In the genomic region with DNA sequence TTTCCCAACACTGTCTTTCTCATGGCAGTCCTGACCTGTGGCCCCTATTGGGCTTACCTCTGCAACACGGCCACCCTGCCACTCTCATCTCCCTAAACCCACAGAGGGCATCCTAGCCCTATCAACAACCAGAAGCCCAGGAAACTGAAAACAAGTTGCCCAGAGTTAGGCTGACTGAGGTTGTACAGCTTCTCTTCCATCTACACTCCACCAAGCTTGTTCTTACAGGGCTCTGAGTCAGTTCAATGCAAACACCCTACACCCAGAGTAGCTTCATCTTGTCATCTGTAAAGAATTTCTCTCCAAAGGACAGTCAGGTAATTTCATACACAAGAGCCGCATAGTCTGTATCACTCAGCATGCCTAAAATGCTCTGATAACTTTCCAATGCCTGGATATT, we compare ENCODE assay signal across 8 cellular contexts.
DNase-seq lines count a peak whose midpoint lies in the region; ATAC-seq and TF ChIP-seq lines count a peak whose summit lies in the region.

No MANE protein-coding gene starts in this region.

- H3K9me3 ChIP-seq in IMR-90 (ENCODE audit: control insufficient read depth, insufficient read depth, low read length) (no peaks in the 10 kb centered on the region), right atrium auricular region (no peaks in the 10 kb centered on the region)

- H2AFZ ChIP-seq in IMR-90 (replicated peaks; ENCODE audit: low read length, poor library complexity): no peak overlapping the region

- DNase-seq in IMR-90: peak; percentile 91
- no peak for DNase-seq in activated CD8-positive, alpha-beta T cell treated with anti-CD3 and anti-CD28 coated beads, Interleukin-2, amount 10 ng/mL, durations not matched to agents 7 days and 5 days
- DNase-seq in right atrium auricular region (ENCODE audit: low spot score): no peak
- no peak for DNase-seq in stimulated activated CD4-positive, alpha-beta T cell treated with anti-CD3 and anti-CD28 coated beads, Interleukin-2, amount 100 ng/mL, for 24 hours
- DNase-seq in UCSD-AML1 (lab: John Stamatoyannopoulos, UW; ENCODE audit: unreplicated experiment): no peak

- H3K4me1 ChIP-seq in IMR-90 (ENCODE audit: control insufficient read depth, insufficient read depth, low read length) (peaks cover 51% of the 10 kb centered on the region), right atrium auricular region (peaks cover 0 to 93% of the 10 kb centered on the region in 2 donors)

- H3K56ac ChIP-seq in IMR-90 (ENCODE audit: extremely low read depth, insufficient read depth, low read length): peak overlapping the region; percentile 64

- intact Hi-C loops in IMR-90 (cut with micrococcal nuclease): no loop called here

- H4K91ac ChIP-seq in IMR-90 (ENCODE audit: insufficient read depth, low read depth, low read length): peak overlapping the region; percentile 83

- no peak for TF ChIP-seq RAD21 in IMR-90 (IDR thresholded peaks at IDR 0.05; ENCODE audit: low read length)

- peak overlapping the region; percentile 76; the same call in 1 of the 3 replicates for H2BK15ac ChIP-seq in IMR-90 (ENCODE audit: low read depth, low read length)

- H3K27ac Mint-ChIP-seq in activated CD8-positive, alpha-beta T cell treated with anti-CD3 and anti-CD28 coated beads, Interleukin-2, amount 10 ng/mL, durations not matched to agents 7 days and 5 days: peak overlapping the region; percentile 58
- H3K27ac Mint-ChIP-seq in stimulated activated naive CD8-positive, alpha-beta T cell treated with anti-CD3 and anti-CD28 coated beads, Interleukin-15, Interleukin-2, amounts not matched to agents 100 ng/mL and 50 ng/mL, for 24 hours: peak overlapping the region; percentile 18

- TF ChIP-seq CTCF in IMR-90 (conservative IDR thresholded peaks at IDR 0.05; ENCODE audit: low read depth, low read length) (no peak), right atrium auricular region (IDR thresholded peaks at IDR 0.05) (no peak)

- H4K20me1 ChIP-seq in IMR-90 (ENCODE audit: insufficient read depth, low read length): peaks cover 48% of the 10 kb centered on the region

- H3K36me3 ChIP-seq in IMR-90 (ENCODE audit: control insufficient read depth, insufficient read depth, low read length) (peaks cover 66% of the 10 kb centered on the region), right atrium auricular region (peaks cover 54% of the 10 kb centered on the region)

- BruUV-seq in IMR-90 (replicated peaks; lab: Mats Ljungman, UMichigan): no TSS peak

- peak overlapping the region; percentile 96 for H2BK5ac ChIP-seq in IMR-90 (ENCODE audit: low read depth, low read length, poor library complexity, severe bottlenecking)

- H4K5ac ChIP-seq in IMR-90 (ENCODE audit: low read depth, low read length): peak overlapping the region; percentile 79

- H2AK9ac ChIP-seq in IMR-90 (replicated peaks; ENCODE audit: low read depth, low read length, poor library complexity): peak overlapping the region; percentile 53

- H3K18ac ChIP-seq in IMR-90 (ENCODE audit: low read depth, low read length): peak overlapping the region; percentile 70

- H3K9me1 ChIP-seq in IMR-90 (ENCODE audit: insufficient read depth, low read length): peaks cover 32% of the 10 kb centered on the region

- H3K36me3 Mint-ChIP-seq in activated CD8-positive, alpha-beta T cell treated with anti-CD3 and anti-CD28 coated beads, Interleukin-2, amount 10 ng/mL, durations not matched to agents 7 days and 5 days (ENCODE audit: low read depth): peaks cover 84% of the 10 kb centered on the region
- H3K36me3 Mint-ChIP-seq in stimulated activated naive CD8-positive, alpha-beta T cell treated with anti-CD3 and anti-CD28 coated beads, Interleukin-15, Interleukin-2, amounts not matched to agents 100 ng/mL and 50 ng/mL, for 24 hours (ENCODE audit: low read depth): peaks cover 84% of the 10 kb centered on the region

- H3K4me1 Mint-ChIP-seq in activated CD8-positive, alpha-beta T cell treated with anti-CD3 and anti-CD28 coated beads, Interleukin-2, amount 10 ng/mL, durations not matched to agents 7 days and 5 days (ENCODE audit: low read depth): peaks cover 71% of the 10 kb centered on the region
- peaks cover 69% of the 10 kb centered on the region for H3K4me1 Mint-ChIP-seq in stimulated activated naive CD8-positive, alpha-beta T cell treated with anti-CD3 and anti-CD28 coated beads, Interleukin-15, Interleukin-2, amounts not matched to agents 100 ng/mL and 50 ng/mL, for 24 hours (ENCODE audit: low read depth)

- H3K27ac ChIP-seq in IMR-90 (ENCODE audit: insufficient read depth, low read length) (peak overlapping the region; percentile 90), right atrium auricular region (peak overlapping the region; percentile 41 to 56)

- peak overlapping the region; percentile 70 for H3K14ac ChIP-seq in IMR-90 (replicated peaks; ENCODE audit: low read depth, low read length)

- TF ChIP-seq POLR2A in IMR-90 (IDR thresholded peaks at IDR 0.05; ENCODE audit: low read depth, low read length): no peak

- H3K27me3 Mint-ChIP-seq in activated CD8-positive, alpha-beta T cell treated with anti-CD3 and anti-CD28 coated beads, Interleukin-2, amount 10 ng/mL, durations not matched to agents 7 days and 5 days (ENCODE audit: low read depth): no peaks in the 10 kb centered on the region
- H3K27me3 Mint-ChIP-seq in stimulated activated naive CD8-positive, alpha-beta T cell treated with anti-CD3 and anti-CD28 coated beads, Interleukin-15, Interleukin-2, amounts not matched to agents 100 ng/mL and 50 ng/mL, for 24 hours: no peaks in the 10 kb centered on the region

- ATAC-seq in IMR-90 (ENCODE audit: low read depth): peak; percentile 39
- ATAC-seq in activated CD8-positive, alpha-beta T cell treated with anti-CD3 and anti-CD28 coated beads, Interleukin-2, amount 10 ng/mL, durations not matched to agents 7 days and 5 days: peak; percentile 57
- ATAC-seq in HG02938 (IDR thresholded peaks at IDR 0.05; ENCODE audit: unreplicated experiment): no peak
- ATAC-seq in HG02973 (IDR thresholded peaks at IDR 0.05; ENCODE audit: unreplicated experiment): no peak

- peaks cover 22 to 70% of the 10 kb centered on the region in 2 experiments for H3K79me1 ChIP-seq in IMR-90 (ENCODE audit: low read depth in 1 of 2, low read length in 2 of 2)

- H2AK5ac ChIP-seq in IMR-90 (ENCODE audit: low read depth, low read length): peak overlapping the region; percentile 72

- WGBS in IMR-90 (ENCODE audit: extremely low coverage in 2 of 2, insufficient read length in 1 of 2), 2 experiments: 33% methylated on average over 1 of the region's 2 CpGs; no CpG with 5 or more reads in 1 of the 2 experiments

- POLR2A ChIA-PET in IMR-90 (lab: Charles Lee; ENCODE audit: unreplicated experiment): interaction anchor here (0.6 kb wide), 2 partner anchors 223 to 1788 kb away, joined by 3 to 7 read pairs; no protein-coding TSS in a partner anchor
- POLR2A ChIA-PET in activated CD8-positive, alpha-beta T cell treated with anti-CD3 and anti-CD28 coated beads, Interleukin-2, amount 10 ng/mL, durations not matched to agents 7 days and 5 days (lab: Charles Lee): no interaction called here

- H4K8ac ChIP-seq in IMR-90 (ENCODE audit: low read depth in 2 of 2, low read length in 2 of 2): peak overlapping the region; percentile 7 to 83; a peak in 3 of 4 replicates

- dilution Hi-C loops in IMR-90 (cut with HindIII; ENCODE audit: low sequenced_read_pairs, unreplicated experiment): no loop called here

- H2BK20ac ChIP-seq in IMR-90 (ENCODE audit: low read depth, low read length): peak overlapping the region; percentile 83

- in situ Hi-C loops in IMR-90 (cut with MboI; ENCODE audit: low sequenced_read_pairs): loop anchor here (25.0 kb wide), 1 partner anchor 1060 kb away; the partner anchor contains the start of gene NRBF2

- peak overlapping the region; percentile 96 for H3K4ac ChIP-seq in IMR-90 (ENCODE audit: low read depth, low read length)

- peak overlapping the region; percentile 88 for H2BK120ac ChIP-seq in IMR-90 (ENCODE audit: low read depth, low read length)

- no peak overlapping the region for H3K4me3 Mint-ChIP-seq in activated CD8-positive, alpha-beta T cell treated with anti-CD3 and anti-CD28 coated beads, Interleukin-2, amount 10 ng/mL, durations not matched to agents 7 days and 5 days
- H3K4me3 Mint-ChIP-seq in stimulated activated naive CD8-positive, alpha-beta T cell treated with anti-CD3 and anti-CD28 coated beads, Interleukin-15, Interleukin-2, amounts not matched to agents 100 ng/mL and 50 ng/mL, for 24 hours: no peak overlapping the region

- H3K9ac ChIP-seq in IMR-90 (ENCODE audit: low read depth, low read length): peak overlapping the region; percentile 40

- CTCF ChIA-PET in IMR-90 (lab: Yijun Ruan, JAX): interaction anchor here (0.6 to 0.8 kb wide), 2 partner anchors 135 to 249 kb away, joined by 3 to 4 read pairs; no protein-coding TSS in a partner anchor
- CTCF ChIA-PET in activated CD8-positive, alpha-beta T cell treated with anti-CD3 and anti-CD28 coated beads, Interleukin-2, amount 10 ng/mL, durations not matched to agents 7 days and 5 days (lab: Charles Lee): interaction anchor here (1.4 to 1.5 kb wide), 2 partner anchors 10 to 168 kb away, joined by 3 to 7 read pairs; no protein-coding TSS in a partner anchor

- peak overlapping the region; percentile 94 for H3K23ac ChIP-seq in IMR-90 (ENCODE audit: low read depth, low read length)

- H3K9me3 Mint-ChIP-seq in activated CD8-positive, alpha-beta T cell treated with anti-CD3 and anti-CD28 coated beads, Interleukin-2, amount 10 ng/mL, durations not matched to agents 7 days and 5 days (ENCODE audit: insufficient read depth): no peaks in the 10 kb centered on the region
- peaks cover 3% of the 10 kb centered on the region for H3K9me3 Mint-ChIP-seq in stimulated activated naive CD8-positive, alpha-beta T cell treated with anti-CD3 and anti-CD28 coated beads, Interleukin-15, Interleukin-2, amounts not matched to agents 100 ng/mL and 50 ng/mL, for 24 hours

- no peaks in the 10 kb centered on the region for H3K27me3 ChIP-seq in IMR-90 (ENCODE audit: control insufficient read depth, insufficient read depth, low read length)
- no peaks in the 10 kb centered on the region for H3K27me3 ChIP-seq in right atrium auricular region

- H3K4me2 ChIP-seq in IMR-90 (ENCODE audit: low read depth, low read length): peak overlapping the region; percentile 37

- H3K4me3 ChIP-seq in IMR-90 (ENCODE audit: insufficient read depth, low read depth, low read length) (no peak overlapping the region), right atrium auricular region (no peak overlapping the region)

TF ChIP-seq in IMR-90, 13 proteins besides CTCF, POLR2A, EP300 and RAD21 (continues in another document):
- no peak for TF ChIP-seq BHLHE40 (IDR thresholded peaks at IDR 0.05; ENCODE audit: low read depth, low read length)
- no peak for TF ChIP-seq RFX5 (IDR thresholded peaks at IDR 0.05; ENCODE audit: low read depth, low read length)
- TF ChIP-seq ELK1 (IDR thresholded peaks at IDR 0.05; ENCODE audit: borderline replicate concordance, low read depth, low read length): no peak

Comparison
In these comparisons a context has a peak if more than half of its experiments do, and no peak if none do; other contexts are left out.
1. ATAC-seq: peak in IMR-90 (single experiment) and activated CD8-positive, alpha-beta T cell treated with anti-CD3 and anti-CD28 coated beads, Interleukin-2, amount 10 ng/mL, durations not matched to agents 7 days and 5 days (single experiment); none in HG02938 (single experiment) and HG02973 (single experiment).